Comparison of ENCODE assay signal across 24 cellular contexts in genomic region chr5:113939959-113940358, GRCh38.
"Had no signal": no experiment of that assay in that cellular context is flagged by ENCODE, and none has a peak within 500 bp of the region (broad histone marks: within the 10 kb centered on the region; RNA-seq: fewer than 3 reads in every experiment).

No MANE protein-coding gene starts in this region.

- ATAC-seq: effector memory CD8-positive, alpha-beta T cell; gastrocnemius medialis; heart left ventricle; left lobe of liver; natural killer cell; right lobe of liver; stimulated activated naive B cell treated with anti-CD40 and anti-IgM and Interleukin-4, amounts not matched to agents 10 μg/mL and 1 μg/mL and 100 μg/mL, for 72 hours had no signal

- DNase-seq: cortex of kidney; effector memory CD8-positive, alpha-beta T cell; esophagus squamous epithelium; gastrocnemius medialis; heart left ventricle; kidney; natural killer cell; right lobe of liver; small intestine; stimulated activated CD4-positive, alpha-beta T cell treated with anti-CD3 and anti-CD28 coated beads, Interleukin-15, amount 100 ng/mL, for 24 hours; stimulated activated CD4-positive, alpha-beta T cell treated with anti-CD3 and anti-CD28 coated beads, Interleukin-2, amount 100 ng/mL, for 48 hours; stimulated activated naive B cell treated with anti-CD40 and anti-IgM and Interleukin-4, amounts not matched to agents 10 μg/mL and 1 μg/mL and 100 μg/mL, for 72 hours; upper lobe of left lung had no signal

- H3K4me1 Mint-ChIP-seq: memory B cell; natural killer cell; neural crest cell; stimulated activated naive B cell treated with anti-CD40 and anti-IgM and Interleukin-4, amounts not matched to agents 10 μg/mL and 1 μg/mL and 100 μg/mL, for 72 hours had no signal

- H3K27ac Mint-ChIP-seq: effector memory CD8-positive, alpha-beta T cell; memory B cell; natural killer cell; progenitor cell of endocrine pancreas; stimulated activated naive B cell treated with anti-CD40 and anti-IgM and Interleukin-4, amounts not matched to agents 10 μg/mL and 1 μg/mL and 100 μg/mL, for 72 hours; stimulated activated naive CD8-positive, alpha-beta T cell treated with anti-CD3 and anti-CD28 coated beads, Interleukin-15, Interleukin-2, amounts not matched to agents 100 ng/mL and 50 ng/mL, for 24 hours had no signal

- FAIRE-seq: kidney, small intestine, urothelium cell line had no signal

- H3K9me3 ChIP-seq: esophagus squamous epithelium, gastrocnemius medialis, heart left ventricle, right lobe of liver, thoracic aorta, tibial nerve, upper lobe of left lung had no signal

- H3K36me3 Mint-ChIP-seq: memory B cell; natural killer cell; stimulated activated naive B cell treated with anti-CD40 and anti-IgM and Interleukin-4, amounts not matched to agents 10 μg/mL and 1 μg/mL and 100 μg/mL, for 72 hours had no signal

- H3K4me3 Mint-ChIP-seq: effector memory CD8-positive, alpha-beta T cell; memory B cell; natural killer cell; neural crest cell; stimulated activated naive B cell treated with anti-CD40 and anti-IgM and Interleukin-4, amounts not matched to agents 10 μg/mL and 1 μg/mL and 100 μg/mL, for 72 hours; stimulated activated naive CD8-positive, alpha-beta T cell treated with anti-CD3 and anti-CD28 coated beads, Interleukin-15, Interleukin-2, amounts not matched to agents 100 ng/mL and 50 ng/mL, for 24 hours had no signal

- H3K36me3 ChIP-seq: esophagus squamous epithelium, gastrocnemius medialis, heart left ventricle, right lobe of liver, thoracic aorta, tibial nerve, upper lobe of left lung had no signal

- H3K4me3 ChIP-seq: esophagus squamous epithelium, gastrocnemius medialis, heart left ventricle, hepatocyte, lung, right lobe of liver, thoracic aorta, tibial nerve, upper lobe of left lung had no signal

- H3K27me3 ChIP-seq: esophagus squamous epithelium, gastrocnemius medialis, heart left ventricle, hepatocyte, right lobe of liver, tibial nerve, upper lobe of left lung had no signal

- H3K27me3 Mint-ChIP-seq: effector memory CD8-positive, alpha-beta T cell; memory B cell; stimulated activated naive B cell treated with anti-CD40 and anti-IgM and Interleukin-4, amounts not matched to agents 10 μg/mL and 1 μg/mL and 100 μg/mL, for 72 hours; stimulated activated naive CD8-positive, alpha-beta T cell treated with anti-CD3 and anti-CD28 coated beads, Interleukin-15, Interleukin-2, amounts not matched to agents 100 ng/mL and 50 ng/mL, for 24 hours had no signal

- H3K27ac ChIP-seq: esophagus squamous epithelium, gastrocnemius medialis, heart left ventricle, hepatocyte, parathyroid adenoma, right lobe of liver, thoracic aorta, tibial nerve, upper lobe of left lung had no signal

- H3K9me3 Mint-ChIP-seq: memory B cell, neural crest cell had no signal

- H3K4me1 ChIP-seq: esophagus squamous epithelium, gastrocnemius medialis, heart left ventricle, parathyroid adenoma, right lobe of liver, tibial nerve, upper lobe of left lung had no signal
